Comparison of ENCODE assay signal across 10 cellular contexts in genomic region chr7:104862719-104863118, GRCh38.
DNase-seq lines count a peak whose midpoint lies in the region; ATAC-seq and TF ChIP-seq lines count a peak whose summit lies in the region.
"Had no signal": no experiment of that assay in that cellular context is flagged by ENCODE, and none has a peak within 500 bp of the region (broad histone marks: within the 10 kb centered on the region; RNA-seq: fewer than 3 reads in every experiment).

No MANE protein-coding gene starts in this region.

- H3K9me3 Mint-ChIP-seq in HFFc6 = no peaks in the 10 kb centered on the region
- H3K9me3 Mint-ChIP-seq: T-cell had no signal

- H3K27me3 Mint-ChIP-seq in HFFc6 (ENCODE audit: insufficient read depth) = peaks cover 25% of the 10 kb centered on the region

- ATAC-seq in HG02798 (IDR thresholded peaks at IDR 0.05; ENCODE audit: poor library complexity, unreplicated experiment) (no peak), HG02973 (IDR thresholded peaks at IDR 0.05; ENCODE audit: unreplicated experiment) (no peak), GM21367 (IDR thresholded peaks at IDR 0.05; ENCODE audit: unreplicated experiment) (no peak)
- ATAC-seq: T-cell had no signal

- H3K4me3 Mint-ChIP-seq in HFFc6 = no peak overlapping the region
- H3K4me3 Mint-ChIP-seq: T-cell had no signal

- peak; percentile 63 for DNase-seq in D341Med (ENCODE audit: low spot score)
- DNase-seq in HFFc6 = no peak
- DNase-seq in SK-MEL-5 (ENCODE audit: low read depth, low spot score) = peak; percentile 89
- DNase-seq in iPS-NIHi7 (ENCODE audit: extremely low spot score) = peak; percentile 61
- no peak for DNase-seq in mucosa of gallbladder (ENCODE audit: low spot score)
- DNase-seq: activated T-cell treated with anti-CD3 and anti-CD28 coated beads, Interleukin-2, amount 50 U/mL, for 1 hour; T-cell had no signal

- no peak overlapping the region for H3K27ac Mint-ChIP-seq in HFFc6
- H3K27ac Mint-ChIP-seq: T-cell had no signal

- TF ChIP-seq CTCF in HFFc6 (IDR thresholded peaks at IDR 0.05) = peak; percentile 73

- no peaks in the 10 kb centered on the region for H3K36me3 Mint-ChIP-seq in HFFc6 (ENCODE audit: low read depth)

- in situ Hi-C loops in SK-MEL-5 (cut with HindIII; ENCODE audit: low pct_unique_long_range_greater_than_20kb, low sequenced_read_pairs) = no loop called here

- no peaks in the 10 kb centered on the region for H3K4me1 Mint-ChIP-seq in HFFc6 (ENCODE audit: low read depth)

Comparison
In these comparisons a context has a peak if more than half of its experiments do, and no peak if none do; other contexts are left out.
1. DNase-seq: peak in D341Med (single experiment), SK-MEL-5 (single experiment) and iPS-NIHi7 (single experiment); none in HFFc6 (single experiment) and mucosa of gallbladder (single experiment).